ENCODE assay signal across 27 cellular contexts in the genomic region with DNA sequence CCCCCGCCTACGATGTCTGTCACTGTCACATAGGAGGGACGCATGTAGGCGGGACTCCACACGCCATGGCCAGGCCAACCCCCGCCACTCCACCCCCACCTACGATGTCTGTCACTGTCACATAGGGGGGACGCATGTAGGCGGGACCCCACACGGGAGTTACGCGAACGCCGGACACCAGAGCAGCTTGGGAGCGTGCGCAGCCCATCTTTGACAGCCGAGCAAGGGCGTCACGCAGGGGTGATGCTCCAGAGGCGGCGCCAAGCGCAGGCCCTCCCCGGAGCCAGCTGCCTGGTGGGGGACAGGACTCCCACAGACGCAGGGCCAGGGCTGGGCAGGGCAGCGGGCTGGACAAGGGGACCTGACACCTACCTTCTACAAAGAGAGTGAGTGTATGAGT.
"Had no signal": no experiment of that assay in that cellular context is flagged by ENCODE, and none has a peak within 500 bp of the region (broad histone marks: within the 10 kb centered on the region; RNA-seq: fewer than 3 reads in every experiment).

No MANE protein-coding gene starts in this region.

- H3K27me3 ChIP-seq: ascending aorta, gastrocnemius medialis, hepatocyte, stomach, thyroid gland, upper lobe of left lung, vagina had no signal

- H3K27me3 Mint-ChIP-seq: activated CD4-positive, alpha-beta memory T cell treated with anti-CD3 and anti-CD28 coated beads, Interleukin-2, amount 10 ng/mL, durations not matched to agents 7 days and 5 days; activated CD4-positive, alpha-beta T cell treated with anti-CD3 and anti-CD28 coated beads, Interleukin-2, amount 10 ng/mL, durations not matched to agents 24 days and 14 days; activated naive CD4-positive, alpha-beta T cell treated with anti-CD3 and anti-CD28 coated beads, Interleukin-2, amount 10 ng/mL, durations not matched to agents 7 days and 5 days; activated naive CD8-positive, alpha-beta T cell treated with anti-CD3 and anti-CD28 coated beads, Interleukin-2, amount 10 ng/mL, durations not matched to agents 7 days and 5 days; activated T-cell treated with anti-CD3 and anti-CD28 coated beads, Interleukin-2, amount 50 U/mL, for 24 hours; brain; effector memory CD8-positive, alpha-beta T cell had no signal

- H3K27ac ChIP-seq: ascending aorta, gastrocnemius medialis, hepatocyte, stomach, thyroid gland, upper lobe of left lung, vagina had no signal

- H3K4me3 Mint-ChIP-seq: activated CD4-positive, alpha-beta memory T cell treated with anti-CD3 and anti-CD28 coated beads, Interleukin-2, amount 10 ng/mL, durations not matched to agents 7 days and 5 days; activated CD4-positive, alpha-beta T cell treated with anti-CD3 and anti-CD28 coated beads, Interleukin-2, amount 10 ng/mL, durations not matched to agents 24 days and 14 days; activated naive CD4-positive, alpha-beta T cell treated with anti-CD3 and anti-CD28 coated beads, Interleukin-2, amount 10 ng/mL, durations not matched to agents 7 days and 5 days; activated naive CD8-positive, alpha-beta T cell treated with anti-CD3 and anti-CD28 coated beads, Interleukin-2, amount 10 ng/mL, durations not matched to agents 7 days and 5 days; activated T-cell treated with anti-CD3 and anti-CD28 coated beads, Interleukin-2, amount 50 U/mL, for 24 hours; brain; effector memory CD8-positive, alpha-beta T cell had no signal

- FAIRE-seq: keratinocyte had no signal

- H3K9me3 ChIP-seq: ascending aorta, gastrocnemius medialis, stomach, thyroid gland, upper lobe of left lung, vagina had no signal

- H3K27ac Mint-ChIP-seq: activated CD4-positive, alpha-beta memory T cell treated with anti-CD3 and anti-CD28 coated beads, Interleukin-2, amount 10 ng/mL, durations not matched to agents 7 days and 5 days; activated CD4-positive, alpha-beta T cell treated with anti-CD3 and anti-CD28 coated beads, Interleukin-2, amount 10 ng/mL, durations not matched to agents 24 days and 14 days; activated naive CD4-positive, alpha-beta T cell treated with anti-CD3 and anti-CD28 coated beads, Interleukin-2, amount 10 ng/mL, durations not matched to agents 7 days and 5 days; activated naive CD8-positive, alpha-beta T cell treated with anti-CD3 and anti-CD28 coated beads, Interleukin-2, amount 10 ng/mL, durations not matched to agents 7 days and 5 days; brain; effector memory CD8-positive, alpha-beta T cell had no signal

- ATAC-seq: effector memory CD8-positive, alpha-beta T cell; gastrocnemius medialis; left cardiac atrium; left ventricle myocardium superior; right cardiac atrium had no signal

- H2AFZ ChIP-seq: hepatocyte had no signal

- H3K9me3 Mint-ChIP-seq: activated CD4-positive, alpha-beta memory T cell treated with anti-CD3 and anti-CD28 coated beads, Interleukin-2, amount 10 ng/mL, durations not matched to agents 7 days and 5 days; activated CD4-positive, alpha-beta T cell treated with anti-CD3 and anti-CD28 coated beads, Interleukin-2, amount 10 ng/mL, durations not matched to agents 24 days and 14 days; activated naive CD4-positive, alpha-beta T cell treated with anti-CD3 and anti-CD28 coated beads, Interleukin-2, amount 10 ng/mL, durations not matched to agents 7 days and 5 days; activated naive CD8-positive, alpha-beta T cell treated with anti-CD3 and anti-CD28 coated beads, Interleukin-2, amount 10 ng/mL, durations not matched to agents 7 days and 5 days; activated T-cell treated with anti-CD3 and anti-CD28 coated beads, Interleukin-2, amount 50 U/mL, for 24 hours; effector memory CD8-positive, alpha-beta T cell had no signal

- DNase-seq: activated CD4-positive, alpha-beta memory T cell treated with anti-CD3 and anti-CD28 coated beads, Interleukin-2, amount 10 ng/mL, durations not matched to agents 7 days and 5 days; activated CD4-positive, alpha-beta T cell treated with anti-CD3 and anti-CD28 coated beads, Interleukin-2, amount 10 ng/mL, durations not matched to agents 24 days and 14 days; activated CD4-positive, CD25-positive, alpha-beta regulatory T cell treated with anti-CD3 and anti-CD28 coated beads, Interleukin-2, amount 50 U/mL, for 72 hours; activated CD8-positive, alpha-beta memory T cell treated with anti-CD3 and anti-CD28 coated beads, Interleukin-2, amount 50 U/mL, for 48 hours; activated gamma-delta T cell; activated naive CD4-positive, alpha-beta T cell treated with anti-CD3 and anti-CD28 coated beads, Interleukin-2, amount 10 ng/mL, durations not matched to agents 7 days and 5 days; activated naive CD8-positive, alpha-beta T cell treated with anti-CD3 and anti-CD28 coated beads, Interleukin-2, amount 10 ng/mL, durations not matched to agents 7 days and 5 days; activated T-cell treated with anti-CD3 and anti-CD28 coated beads, Interleukin-2, amount 50 U/mL, for 24 hours; cortex of kidney; effector memory CD8-positive, alpha-beta T cell; erythroblast; gastrocnemius medialis; left cardiac atrium; left ventricle myocardium superior; occipital lobe; stimulated activated CD4-positive, alpha-beta T cell treated with anti-CD3 and anti-CD28 coated beads, Interleukin-12 subunit alpha, Interleukin-12 subunit beta, amount 100 ng/mL, for 4 hours; stimulated activated CD4-positive, alpha-beta T cell treated with anti-CD3 and anti-CD28 coated beads, Interleukin-4, amount 100 ng/mL, for 1 hour; stomach; T-helper 2 cell; thyroid gland had no signal

- H3K4me2 ChIP-seq: hepatocyte had no signal

- H3K36me3 Mint-ChIP-seq: activated naive CD8-positive, alpha-beta T cell treated with anti-CD3 and anti-CD28 coated beads, Interleukin-2, amount 10 ng/mL, durations not matched to agents 7 days and 5 days had no signal

- H3K4me3 ChIP-seq: ascending aorta, gastrocnemius medialis, hepatocyte, stomach, thyroid gland, upper lobe of left lung, vagina had no signal
